38 cellular contexts compared by ENCODE assay signal in the genomic region with DNA sequence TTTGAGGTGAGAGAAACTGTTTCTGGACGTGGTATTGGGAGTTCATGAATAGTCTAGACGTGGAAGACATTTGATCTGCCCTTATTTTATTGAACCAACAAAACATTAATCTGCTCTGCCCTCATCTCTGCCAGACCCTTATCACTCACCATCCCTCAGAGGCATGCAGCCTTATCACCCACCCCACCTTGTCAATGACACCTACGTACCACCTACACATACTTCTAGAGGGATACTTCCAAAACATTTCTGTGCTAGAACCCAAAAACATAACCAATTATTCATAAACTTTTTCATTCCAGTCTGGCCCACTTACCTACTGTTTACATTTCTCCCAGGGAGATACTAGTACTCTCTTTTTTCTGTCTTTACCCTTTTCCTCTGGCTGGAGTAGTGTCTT.
"Had no signal": no experiment of that assay in that cellular context is flagged by ENCODE, and none has a peak within 500 bp of the region (broad histone marks: within the 10 kb centered on the region; RNA-seq: fewer than 3 reads in every experiment).

No MANE protein-coding gene starts in this region.

- H3K27ac Mint-ChIP-seq: activated naive CD4-positive, alpha-beta T cell treated with anti-CD3 and anti-CD28 coated beads for 36 hours; activated naive CD4-positive, alpha-beta T cell treated with anti-CD3 and anti-CD28 coated beads, Interleukin-2, amount 10 ng/mL, durations not matched to agents 7 days and 5 days; activated naive CD4-positive, alpha-beta T cell treated with anti-CD3 and anti-CD28 coated beads, Interleukin-2, amount 50 U/mL, for 24 hours; activated naive CD4-positive, alpha-beta T cell treated with anti-CD3 and anti-CD28 coated beads, Interleukin-2, amount 50 U/mL, for 72 hours; activated naive CD8-positive, alpha-beta T cell; activated naive CD8-positive, alpha-beta T cell treated with anti-CD3 and anti-CD28 coated beads for 36 hours; activated naive CD8-positive, alpha-beta T cell treated with anti-CD3 and anti-CD28 coated beads, Interleukin-2, amount 10 ng/mL, durations not matched to agents 7 days and 5 days; activated naive CD8-positive, alpha-beta T cell treated with anti-CD3 and anti-CD28 coated beads, Interleukin-2, amount 50 U/mL, for 24 hours; activated T-cell treated with anti-CD3 and anti-CD28 coated beads, Interleukin-2, amount 50 U/mL, for 24 hours; activated T-cell treated with anti-CD3 and anti-CD28 coated beads, Interleukin-2, amount 50 U/mL, for 72 hours; activated T-helper 1 cell treated with anti-CD3 and anti-CD28 coated beads, Interleukin-12 subunit alpha, Interleukin-12 subunit beta, Interleukin-2, Interleukin-4 antibody, amounts not matched to agents 30 ng/mL and 10 ng/mL and 1 ng/mL, durations not matched to agents 14 hours and 24 hours and 36 hours; activated T-helper 17 cell treated with anti-CD3 and anti-CD28 coated beads, Interleukin-2, amount 50 U/mL, for 72 hours; activated T-helper 2 cell treated with anti-CD3 and anti-CD28 coated beads, Interferon-gamma antibody, Interleukin-2, Interleukin-4, amounts not matched to agents 10 μg/mL and 5 μg/mL and 100 μg/mL, durations not matched to agents 14 hours and 24 hours and 36 hours; brain had no signal

- ATAC-seq: activated naive CD4-positive, alpha-beta T cell treated with anti-CD3 and anti-CD28 coated beads, Interleukin-2, amount 50 U/mL, for 72 hours; activated naive CD8-positive, alpha-beta T cell treated with anti-CD3 and anti-CD28 coated beads, Interleukin-2, amount 50 U/mL, for 24 hours; activated T-cell treated with anti-CD3 and anti-CD28 coated beads, Interleukin-2, amount 50 U/mL, for 4 hours; activated T-cell treated with anti-CD3 and anti-CD28 coated beads, Interleukin-2, amount 50 U/mL, for 72 hours; activated T-helper 17 cell treated with anti-CD3 and anti-CD28 coated beads, Interleukin-2, amount 50 U/mL, for 72 hours; body of pancreas had no signal

- H3K36me3 ChIP-seq: adrenal gland, ascending aorta, brain microvascular endothelial cell, cardiac muscle cell had no signal

- H3K27me3 ChIP-seq: adrenal gland, ascending aorta, body of pancreas, brain microvascular endothelial cell, cardiac muscle cell had no signal

- FAIRE-seq: bronchial epithelial cell, colon had no signal

- H3K4me1 Mint-ChIP-seq: activated naive CD4-positive, alpha-beta T cell treated with anti-CD3 and anti-CD28 coated beads, Interleukin-2, amount 10 ng/mL, durations not matched to agents 7 days and 5 days; activated naive CD4-positive, alpha-beta T cell treated with anti-CD3 and anti-CD28 coated beads, Interleukin-2, amount 50 U/mL, for 24 hours; activated naive CD8-positive, alpha-beta T cell treated with anti-CD3 and anti-CD28 coated beads for 36 hours; activated naive CD8-positive, alpha-beta T cell treated with anti-CD3 and anti-CD28 coated beads, Interleukin-2, amount 10 ng/mL, durations not matched to agents 7 days and 5 days; activated naive CD8-positive, alpha-beta T cell treated with anti-CD3 and anti-CD28 coated beads, Interleukin-2, amount 50 U/mL, for 24 hours; activated T-helper 17 cell treated with anti-CD3 and anti-CD28 coated beads, Interleukin-2, amount 50 U/mL, for 72 hours; brain; central memory CD8-positive, alpha-beta T cell had no signal

- H3K36me3 Mint-ChIP-seq: activated naive CD4-positive, alpha-beta T cell treated with anti-CD3 and anti-CD28 coated beads, Interleukin-2, amount 10 ng/mL, durations not matched to agents 7 days and 5 days; activated naive CD4-positive, alpha-beta T cell treated with anti-CD3 and anti-CD28 coated beads, Interleukin-2, amount 50 U/mL, for 72 hours; activated naive CD8-positive, alpha-beta T cell treated with anti-CD3 and anti-CD28 coated beads for 36 hours; activated naive CD8-positive, alpha-beta T cell treated with anti-CD3 and anti-CD28 coated beads, Interleukin-2, amount 10 ng/mL, durations not matched to agents 7 days and 5 days had no signal

- DNase-seq: activated effector memory CD4-positive, alpha-beta T cell treated with anti-CD3 and anti-CD28 coated beads, Interleukin-2, amount 50 U/mL, for 16 hours; activated effector memory CD4-positive, alpha-beta T cell treated with Interleukin-2 at 50 U/mL for 16 hours; activated gamma-delta T cell; activated gamma-delta T cell treated with Interleukin-2 at 50 U/mL for 16 hours; activated naive CD4-positive, alpha-beta T cell; activated naive CD4-positive, alpha-beta T cell treated with anti-CD3 and anti-CD28 coated beads for 36 hours; activated naive CD4-positive, alpha-beta T cell treated with anti-CD3 and anti-CD28 coated beads, Interleukin-2, amount 10 ng/mL, durations not matched to agents 7 days and 5 days; activated naive CD4-positive, alpha-beta T cell treated with anti-CD3 and anti-CD28 coated beads, Interleukin-2, amount 50 U/mL, for 16 hours; activated naive CD4-positive, alpha-beta T cell treated with Interleukin-2 at 50 U/mL for 16 hours; activated naive CD8-positive, alpha-beta T cell treated with anti-CD3 and anti-CD28 coated beads for 36 hours; activated naive CD8-positive, alpha-beta T cell treated with anti-CD3 and anti-CD28 coated beads, Interleukin-2, amount 10 ng/mL, durations not matched to agents 7 days and 5 days; activated naive CD8-positive, alpha-beta T cell treated with anti-CD3 and anti-CD28 coated beads, Interleukin-2, amount 50 U/mL, for 24 hours; activated T-cell treated with anti-CD3 and anti-CD28 coated beads, Interleukin-2, amount 50 U/mL, for 24 hours; activated T-cell treated with anti-CD3 and anti-CD28 coated beads, Interleukin-2, amount 50 U/mL, for 4 hours; activated T-cell treated with anti-CD3 and anti-CD28 coated beads, Interleukin-2, amount 50 U/mL, for 48 hours; activated T-cell treated with anti-CD3 and anti-CD28 coated beads, Interleukin-2, amount 50 U/mL, for 72 hours; adrenal gland; amniotic stem cell; amygdala; anterior cingulate cortex; aorta; body of pancreas; brain microvascular endothelial cell; caudate nucleus; central memory CD4-positive, alpha-beta T cell; cerebellar nuclear complex had no signal

- H3K27ac ChIP-seq: adrenal gland, ascending aorta, body of pancreas, brain microvascular endothelial cell, cardiac muscle cell had no signal

- H3K4me3 ChIP-seq: adrenal gland, ascending aorta, body of pancreas, cardiac muscle cell had no signal

- H3K4me3 Mint-ChIP-seq: activated naive CD4-positive, alpha-beta T cell treated with anti-CD3 and anti-CD28 coated beads for 36 hours; activated naive CD4-positive, alpha-beta T cell treated with anti-CD3 and anti-CD28 coated beads, Interleukin-2, amount 10 ng/mL, durations not matched to agents 7 days and 5 days; activated naive CD4-positive, alpha-beta T cell treated with anti-CD3 and anti-CD28 coated beads, Interleukin-2, amount 50 U/mL, for 24 hours; activated naive CD8-positive, alpha-beta T cell; activated naive CD8-positive, alpha-beta T cell treated with anti-CD3 and anti-CD28 coated beads for 36 hours; activated naive CD8-positive, alpha-beta T cell treated with anti-CD3 and anti-CD28 coated beads, Interleukin-2, amount 10 ng/mL, durations not matched to agents 7 days and 5 days; activated naive CD8-positive, alpha-beta T cell treated with anti-CD3 and anti-CD28 coated beads, Interleukin-2, amount 50 U/mL, for 24 hours; activated T-cell treated with anti-CD3 and anti-CD28 coated beads, Interleukin-2, amount 50 U/mL, for 24 hours; activated T-cell treated with anti-CD3 and anti-CD28 coated beads, Interleukin-2, amount 50 U/mL, for 4 hours; activated T-cell treated with anti-CD3 and anti-CD28 coated beads, Interleukin-2, amount 50 U/mL, for 72 hours; activated T-helper 1 cell treated with anti-CD3 and anti-CD28 coated beads, Interleukin-12 subunit alpha, Interleukin-12 subunit beta, Interleukin-2, Interleukin-4 antibody, amounts not matched to agents 30 ng/mL and 10 ng/mL and 1 ng/mL, durations not matched to agents 14 hours and 24 hours and 36 hours; activated T-helper 17 cell treated with anti-CD3 and anti-CD28 coated beads, Interleukin-2, amount 50 U/mL, for 72 hours; brain; central memory CD8-positive, alpha-beta T cell had no signal

- H3K9me3 ChIP-seq: adrenal gland, ascending aorta, body of pancreas had no signal

- H3K9me3 Mint-ChIP-seq: activated naive CD4-positive, alpha-beta T cell treated with anti-CD3 and anti-CD28 coated beads for 36 hours; activated naive CD4-positive, alpha-beta T cell treated with anti-CD3 and anti-CD28 coated beads, Interleukin-2, amount 10 ng/mL, durations not matched to agents 7 days and 5 days; activated naive CD4-positive, alpha-beta T cell treated with anti-CD3 and anti-CD28 coated beads, Interleukin-2, amount 50 U/mL, for 24 hours; activated naive CD4-positive, alpha-beta T cell treated with anti-CD3 and anti-CD28 coated beads, Interleukin-2, amount 50 U/mL, for 72 hours; activated naive CD8-positive, alpha-beta T cell treated with anti-CD3 and anti-CD28 coated beads for 36 hours; activated naive CD8-positive, alpha-beta T cell treated with anti-CD3 and anti-CD28 coated beads, Interleukin-2, amount 10 ng/mL, durations not matched to agents 7 days and 5 days; activated naive CD8-positive, alpha-beta T cell treated with anti-CD3 and anti-CD28 coated beads, Interleukin-2, amount 50 U/mL, for 24 hours; activated T-cell treated with anti-CD3 and anti-CD28 coated beads, Interleukin-2, amount 50 U/mL, for 24 hours; activated T-cell treated with anti-CD3 and anti-CD28 coated beads, Interleukin-2, amount 50 U/mL, for 4 hours; activated T-helper 1 cell treated with anti-CD3 and anti-CD28 coated beads, Interleukin-12 subunit alpha, Interleukin-12 subunit beta, Interleukin-2, Interleukin-4 antibody, amounts not matched to agents 30 ng/mL and 10 ng/mL and 1 ng/mL, durations not matched to agents 14 hours and 24 hours and 36 hours; activated T-helper 17 cell treated with anti-CD3 and anti-CD28 coated beads, Interleukin-2, amount 50 U/mL, for 72 hours; activated T-helper 2 cell treated with anti-CD3 and anti-CD28 coated beads, Interferon-gamma antibody, Interleukin-2, Interleukin-4, amounts not matched to agents 10 μg/mL and 5 μg/mL and 100 μg/mL, durations not matched to agents 14 hours and 24 hours and 36 hours; central memory CD8-positive, alpha-beta T cell had no signal

- H3K27me3 Mint-ChIP-seq: activated naive CD4-positive, alpha-beta T cell treated with anti-CD3 and anti-CD28 coated beads, Interleukin-2, amount 10 ng/mL, durations not matched to agents 7 days and 5 days; activated naive CD4-positive, alpha-beta T cell treated with anti-CD3 and anti-CD28 coated beads, Interleukin-2, amount 50 U/mL, for 24 hours; activated naive CD8-positive, alpha-beta T cell; activated naive CD8-positive, alpha-beta T cell treated with anti-CD3 and anti-CD28 coated beads for 36 hours; activated naive CD8-positive, alpha-beta T cell treated with anti-CD3 and anti-CD28 coated beads, Interleukin-2, amount 10 ng/mL, durations not matched to agents 7 days and 5 days; activated naive CD8-positive, alpha-beta T cell treated with anti-CD3 and anti-CD28 coated beads, Interleukin-2, amount 50 U/mL, for 24 hours; activated T-helper 17 cell treated with anti-CD3 and anti-CD28 coated beads, Interleukin-2, amount 50 U/mL, for 72 hours; brain; central memory CD8-positive, alpha-beta T cell had no signal

- H3K4me1 ChIP-seq: adrenal gland, ascending aorta, body of pancreas had no signal
